ENCODE assay signal across 1 cellular context in the genomic region with DNA sequence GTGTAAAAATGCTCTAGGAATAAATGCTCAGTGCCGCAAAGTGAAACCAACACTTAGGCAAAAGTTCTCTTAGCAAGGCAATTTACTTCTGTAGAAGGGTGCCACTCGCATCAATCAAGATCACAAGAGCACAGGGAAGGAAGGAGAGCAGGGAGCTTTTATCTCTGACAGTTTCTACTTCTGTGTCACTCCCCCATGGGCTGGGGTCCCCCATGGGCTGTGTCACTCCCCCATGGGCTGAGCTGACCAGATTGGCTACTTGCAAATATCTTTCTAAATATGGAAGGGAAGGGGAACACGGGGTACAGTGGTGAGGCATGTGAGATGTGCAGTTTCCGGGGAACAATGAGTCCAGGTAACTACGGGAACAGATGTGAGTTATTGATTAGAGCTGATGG.
TF ChIP-seq lines count a peak whose summit lies in the region.

No MANE protein-coding gene starts in this region.

TF ChIP-seq in GM12878, 131 proteins besides CTCF, POLR2A, EP300 and RAD21:
- no peak for TF ChIP-seq BCLAF1 (IDR thresholded peaks at IDR 0.05)
